Comparison of ENCODE assay signal across 8 cellular contexts in genomic region chr4:147731611-147732515, GRCh38. TPM values are rescaled to one million over a fixed set of nuclear protein-coding genes. Genes with fewer than 3 reads are reported as not detected.
A peak's percentile ranks its signal among the peaks of the same experiment; 100 is the strongest.
DNase-seq lines count a peak whose midpoint lies in the region; ATAC-seq lines count a peak whose summit lies in the region.

Gene ARHGAP10, plus strand, starts transcription at chr4:147732088. Its CDS starts 214 bp downstream, at chr4:147732302.

- no peaks in the 10 kb centered on the region for H3K9me3 Mint-ChIP-seq in central memory CD8-positive, alpha-beta T cell

- peak within 1 kb of the TSS; percentile 89 for H3K27ac Mint-ChIP-seq in central memory CD8-positive, alpha-beta T cell (ENCODE audit: low read depth)

- H3K4me3 Mint-ChIP-seq in central memory CD8-positive, alpha-beta T cell, result peak within 1 kb of the TSS; percentile 92

- H3K27me3 Mint-ChIP-seq in central memory CD8-positive, alpha-beta T cell, result no peaks in the 10 kb centered on the region

- DNase-seq in H4 (ENCODE audit: low spot score), result peak; percentile 71
- DNase-seq in M059J (ENCODE audit: low read depth), result peak; percentile 85
- peak; percentile 32 for DNase-seq in activated CD4-positive, CD25-positive, alpha-beta regulatory T cell treated with anti-CD3 and anti-CD28 coated beads, Interleukin-2, amount 50 U/mL, for 16 hours (ENCODE audit: low read depth, low spot score)
- DNase-seq in central memory CD8-positive, alpha-beta T cell (ENCODE audit: low spot score in 2 of 2), result peak; percentile 35 to 40
- peak; percentile 60 for DNase-seq in kidney glomerular epithelial cell (lab: John Stamatoyannopoulos, UW)
- DNase-seq in stimulated activated CD4-positive, alpha-beta T cell treated with anti-CD3 and anti-CD28 coated beads, Interleukin-1b, Interleukin-23, amount 100 ng/mL, for 4 hours (ENCODE audit: low read depth in 2 of 2), result peak; percentile 55 to 66
- DNase-seq in DMS79 treated with DMSO at 0.1 percent for 48 hours (lab: John Stamatoyannopoulos, UW), result no peak

- peaks cover 6% of the 10 kb centered on the region for H3K36me3 Mint-ChIP-seq in central memory CD8-positive, alpha-beta T cell (ENCODE audit: insufficient read depth)

- H3K4me3 ChIP-seq in GM08714 (ENCODE audit: low read length), result peak within 1 kb of the TSS; percentile 83

- ATAC-seq in central memory CD8-positive, alpha-beta T cell (replicated peaks; ENCODE audit: extremely low read depth, poor library complexity, severe bottlenecking), result peak; percentile 64

- peaks cover 32% of the 10 kb centered on the region for H3K4me1 Mint-ChIP-seq in central memory CD8-positive, alpha-beta T cell

RNA-seq across cellular contexts. Expression of gene ARHGAP10, which starts in this region (rescaled TPM):
- 9.5 and 10.3 TPM in 2 replicates for total RNA-seq in H4 (2014; rRNA removed; shearing (Covaris generic))
- total RNA-seq in M059J (2014; rRNA removed; shearing (Covaris generic)), result 6.3 and 9.0 TPM in 2 replicates
